Comparison of ENCODE assay signal across 8 cellular contexts in genomic region chr1:9129391-9130041, GRCh38. TPM values are rescaled to one million over a fixed set of nuclear protein-coding genes. Genes with fewer than 3 reads are reported as not detected.
A peak's percentile ranks its signal among the peaks of the same experiment; 100 is the strongest.
DNase-seq lines count a peak whose midpoint lies in the region; ATAC-seq and TF ChIP-seq lines count a peak whose summit lies in the region.

No MANE protein-coding gene starts in this region.

- TF ChIP-seq POLR2A in NB4 (IDR thresholded peaks at IDR 0.05; ENCODE audit: extremely low read depth, insufficient read length) = no peak

- peak; percentile 95 for DNase-seq in GM12865 (ENCODE audit: low read depth)
- DNase-seq in NB4 (ENCODE audit: low read depth) = peak; percentile 82
- peak; percentile 85 for DNase-seq in chondrocyte (ENCODE audit: low spot score)
- DNase-seq in stimulated activated CD4-positive, alpha-beta T cell treated with anti-CD3 and anti-CD28 coated beads, TNF-alpha, amount 100 ng/mL, for 24 hours (ENCODE audit: low read depth in 3 of 3) = peak; percentile 49 to 82 (median 53)
- no peak for DNase-seq in SJCRH30

- WGBS in liver = 6% methylated on average over 34 of the region's 34 CpGs

- H3K4me1 ChIP-seq in liver (ENCODE audit: control insufficient read depth in 4 of 4, insufficient read depth in 4 of 4, low read length in 3 of 4) = peaks cover 2 to 21% (median 17%) of the 10 kb centered on the region in 4 donors
- no peaks in the 10 kb centered on the region for H3K4me1 ChIP-seq in SJCRH30

- peak overlapping the region; percentile 61 for H3K4me3 Mint-ChIP-seq in chondrocyte (ENCODE audit: unreplicated experiment)

- H3K27me3 ChIP-seq in liver (ENCODE audit: control insufficient read depth in 4 of 4, insufficient read depth in 4 of 4, low read length in 3 of 4) (no peaks in the 10 kb centered on the region), SJCRH30 (no peaks in the 10 kb centered on the region; the same call in 1 of the 2 replicates)

- H3K9me3 Mint-ChIP-seq in chondrocyte (ENCODE audit: low read depth) = peaks cover 4% of the 10 kb centered on the region

- peak overlapping the region; percentile 81 to 85 for H3K27ac ChIP-seq in liver (ENCODE audit: low read depth in 1 of 2, low read length in 2 of 2)
- no peak overlapping the region for H3K27ac ChIP-seq in SJCRH30

- H3K9ac ChIP-seq in liver (ENCODE audit: low read depth in 1 of 2, low read length in 2 of 2) = no peak overlapping the region

- H3K36me3 Mint-ChIP-seq in chondrocyte (ENCODE audit: low read depth) = no peaks in the 10 kb centered on the region

- H3K9me3 ChIP-seq in liver (ENCODE audit: control insufficient read depth in 4 of 4, low read length in 3 of 4) = no peaks in the 10 kb centered on the region
- no peaks in the 10 kb centered on the region; the same call in 1 of the 2 replicates for H3K9me3 ChIP-seq in SJCRH30 (replicated peaks)

- TF ChIP-seq RAD21 in liver (IDR thresholded peaks at IDR 0.05) = no peak

- no peaks in the 10 kb centered on the region for H3K36me3 ChIP-seq in liver (ENCODE audit: control insufficient read depth in 4 of 4, insufficient read depth in 3 of 4, low read depth in 1 of 4, low read length in 3 of 4)
- no peaks in the 10 kb centered on the region for H3K36me3 ChIP-seq in SJCRH30

- peak; percentile 45 for ATAC-seq in HG02571 (IDR thresholded peaks at IDR 0.05; ENCODE audit: unreplicated experiment)
- ATAC-seq in activated CD4-positive, CD25-positive, alpha-beta regulatory T cell treated with anti-CD3 and anti-CD28 coated beads, Interleukin-2, amount 50 U/mL, for 24 hours = peak; percentile 54 to 64

- peak overlapping the region; percentile 48 for H3K4me3 ChIP-seq in GM12865 (ENCODE audit: low read depth, low read length)
- no peak overlapping the region for H3K4me3 ChIP-seq in NB4 (ENCODE audit: low read depth, low read length)
- H3K4me3 ChIP-seq in liver (ENCODE audit: low read depth in 1 of 3, low read length in 3 of 3) = peak overlapping the region; percentile 53 to 81 (median 61)
- no peak overlapping the region for H3K4me3 ChIP-seq in SJCRH30

- peaks cover 13% of the 10 kb centered on the region for H3K4me1 Mint-ChIP-seq in chondrocyte (ENCODE audit: low read depth)

- peaks cover 2% of the 10 kb centered on the region for H3K27me3 Mint-ChIP-seq in chondrocyte (ENCODE audit: low read depth)

- peak overlapping the region; percentile 63 for H3K27ac Mint-ChIP-seq in chondrocyte (ENCODE audit: unreplicated experiment)

- TF ChIP-seq CTCF in GM12865 (IDR thresholded peaks at IDR 0.05; ENCODE audit: insufficient read depth, low read depth, low read length, missing control alignments) (no peak), NB4 (IDR thresholded peaks at IDR 0.05; ENCODE audit: low read depth, low read length) (no peak), chondrocyte (IDR thresholded peaks at IDR 0.05) (no peak), liver (IDR thresholded peaks at IDR 0.05; ENCODE audit: low read depth, low read length, missing input control) (no peak)

TF ChIP-seq in liver, 16 proteins besides CTCF, POLR2A, EP300 and RAD21:
- no peak for TF ChIP-seq HNF4A (conservative IDR thresholded peaks at IDR 0.05)
- no peak for TF ChIP-seq HNF4G (IDR thresholded peaks at IDR 0.05)
- no peak for TF ChIP-seq ATF3 (IDR thresholded peaks at IDR 0.05)
- TF ChIP-seq GABPA (IDR thresholded peaks at IDR 0.05 in 1 of 2, conservative IDR thresholded peaks at IDR 0.05 in 1 of 2) = no peak
- no peak for TF ChIP-seq FOXA1 (IDR thresholded peaks at IDR 0.05)
- peak; percentile 57 for TF ChIP-seq SP1 (IDR thresholded peaks at IDR 0.05)
- no peak for TF ChIP-seq NR2F2 (IDR thresholded peaks at IDR 0.05)
- no peak for TF ChIP-seq MAX (IDR thresholded peaks at IDR 0.05)
- no peak for TF ChIP-seq TAF1 (conservative IDR thresholded peaks at IDR 0.05)
- peak; percentile 98 for TF ChIP-seq EGR1 (IDR thresholded peaks at IDR 0.05; ENCODE audit: low read depth in 2 of 2)
- TF ChIP-seq YY1 (IDR thresholded peaks at IDR 0.05) = no peak
- TF ChIP-seq RXRA (IDR thresholded peaks at IDR 0.05) = peak in 1 of 2 donors; percentile 16
- no peak for TF ChIP-seq JUND (IDR thresholded peaks at IDR 0.05)
- no peak for TF ChIP-seq REST (IDR thresholded peaks at IDR 0.05)

RNA-seq across cellular contexts. Expression of gene GPR157, which starts 0.6 kb away (rescaled TPM):
- 1.9 to 8.2 TPM (median 6.9 TPM) in 3 replicates for total RNA-seq in chondrocyte
- total RNA-seq in liver = 1 to 10 TPM; 1.3 to 7.0 TPM
- polyA plus RNA-seq in liver = 1 to 10 TPM; 2.1 to 2.4 TPM
- not detected in 2 replicates for total RNA-seq in SJCRH30 (2014; rRNA removed; shearing (Covaris generic))

Comparison
In these comparisons a context has a peak if more than half of its experiments do, and no peak if none do; other contexts are left out.
1. DNase-seq: peak in GM12865 (single experiment), NB4 (single experiment), chondrocyte (single experiment) and stimulated activated CD4-positive, alpha-beta T cell treated with anti-CD3 and anti-CD28 coated beads, TNF-alpha, amount 100 ng/mL, for 24 hours (3 of 3); none in SJCRH30 (0 of 2).
2. H3K4me3 ChIP-seq: peak in GM12865 (single experiment) and liver (3 of 3); none in NB4 (single experiment) and SJCRH30 (single experiment).